Comparison of ENCODE assay signal across 10 cellular contexts in the genomic region with DNA sequence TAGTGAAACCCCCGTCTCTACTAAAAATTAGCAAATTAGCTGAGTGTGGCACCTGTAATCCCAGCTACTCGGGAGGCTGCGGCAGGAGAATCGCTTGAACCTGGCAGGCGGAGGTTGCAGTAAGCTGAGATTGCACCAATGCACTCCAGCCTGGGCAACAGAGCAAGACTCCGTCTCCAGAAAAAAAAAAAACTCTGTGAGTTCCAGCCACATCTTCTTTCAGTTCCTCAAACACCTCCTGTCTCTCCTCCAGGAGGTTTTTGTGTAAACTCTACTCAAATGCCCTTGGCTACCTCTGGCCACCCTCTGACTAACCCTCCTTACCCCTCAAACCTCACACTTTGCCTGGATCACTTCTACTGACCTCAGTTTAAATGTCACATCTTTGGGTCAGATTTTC.
DNase-seq lines count a peak whose midpoint lies in the region; ATAC-seq and TF ChIP-seq lines count a peak whose summit lies in the region.
"Had no signal": no experiment of that assay in that cellular context is flagged by ENCODE, and none has a peak within 500 bp of the region (broad histone marks: within the 10 kb centered on the region; RNA-seq: fewer than 3 reads in every experiment).

No MANE protein-coding gene starts in this region.

- no peak for TF ChIP-seq CTCF in GM12865 (IDR thresholded peaks at IDR 0.05; ENCODE audit: insufficient read depth, low read depth, low read length, missing control alignments)

- H3K4me3 ChIP-seq in GM12865 (ENCODE audit: low read depth, low read length) = no peak overlapping the region
- H3K4me3 ChIP-seq: suprapubic skin had no signal

- ATAC-seq in GM19397 (IDR thresholded peaks at IDR 0.05; ENCODE audit: unreplicated experiment) = peak; percentile 64
- peak; percentile 64 for ATAC-seq in HG03045 (IDR thresholded peaks at IDR 0.05; ENCODE audit: unreplicated experiment)

- DNase-seq in GM12865 (ENCODE audit: low read depth) = peak; percentile 77
- DNase-seq in RPMI8226 = peak; percentile 65
- no peak for DNase-seq in NCI-H510A treated with DMSO at 0.1 percent for 48 hours (lab: John Stamatoyannopoulos, UW)
- DNase-seq in NCI-H748 (lab: John Stamatoyannopoulos, UW; ENCODE audit: unreplicated experiment) = no peak
- DNase-seq in T-helper 9 cell = no peak
- DNase-seq in amygdala (lab: John Stamatoyannopoulos, UW) = no peak
- DNase-seq: DMS79 had no signal

Comparison
In these comparisons a context has a peak if more than half of its experiments do, and no peak if none do; other contexts are left out.
1. DNase-seq: peak in GM12865 (single experiment) and RPMI8226 (single experiment); none in NCI-H510A treated with DMSO at 0.1 percent for 48 hours (single experiment), NCI-H748 (single experiment), T-helper 9 cell (single experiment) and amygdala (0 of 56).